Comparison of ENCODE assay signal across 1 cellular context in the genomic region with DNA sequence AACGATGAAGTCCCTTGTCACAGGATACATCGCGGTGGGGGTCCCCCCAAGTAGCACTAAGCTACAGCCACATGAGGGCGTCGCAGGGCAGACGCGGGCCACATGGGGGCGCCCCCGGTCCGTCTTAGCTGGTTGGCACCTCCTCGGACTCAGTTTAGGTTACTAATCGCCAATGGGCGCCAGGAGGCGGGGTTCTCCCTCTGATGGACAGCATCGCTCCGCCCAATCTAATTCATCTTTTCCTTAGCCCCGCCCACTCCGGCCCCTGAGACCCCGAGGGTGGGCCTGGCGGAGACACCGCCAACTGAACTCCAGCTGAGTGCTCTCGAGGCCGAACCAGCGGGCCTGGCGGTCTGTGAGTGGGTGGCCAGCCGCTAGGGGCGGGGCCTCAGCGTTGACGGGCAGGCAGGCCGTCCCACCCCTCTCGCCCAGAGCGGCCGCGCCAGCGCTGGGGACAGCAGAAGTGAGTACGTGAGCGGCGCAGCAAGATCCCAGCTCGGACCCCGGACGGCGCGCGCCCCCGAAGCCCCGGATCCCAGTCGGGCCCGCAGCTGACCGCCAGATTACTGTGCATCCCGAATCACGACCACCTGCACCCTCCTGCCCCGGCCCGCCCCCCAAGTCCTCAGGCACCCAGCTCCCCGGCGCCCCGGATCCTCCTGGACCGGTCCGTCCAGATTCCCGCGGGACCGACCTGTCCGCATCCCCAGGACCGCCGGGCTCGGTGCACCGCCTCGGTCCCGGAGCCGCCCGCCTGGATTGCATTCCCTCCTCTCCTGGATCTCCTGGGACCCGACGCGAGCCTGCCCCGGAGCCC.
A peak's percentile ranks its signal among the peaks of the same experiment; 100 is the strongest.
TF ChIP-seq lines count a peak whose summit lies in the region.

A gene (plus strand): TSS at position 457 of the 817 bp plus-strand sequence. CDS start 451 bp downstream, outside the sequence.

TF ChIP-seq in SK-N-SH, 30 proteins besides CTCF, POLR2A, EP300 and RAD21 (continued from another document):
- TF ChIP-seq, protein P1, sequence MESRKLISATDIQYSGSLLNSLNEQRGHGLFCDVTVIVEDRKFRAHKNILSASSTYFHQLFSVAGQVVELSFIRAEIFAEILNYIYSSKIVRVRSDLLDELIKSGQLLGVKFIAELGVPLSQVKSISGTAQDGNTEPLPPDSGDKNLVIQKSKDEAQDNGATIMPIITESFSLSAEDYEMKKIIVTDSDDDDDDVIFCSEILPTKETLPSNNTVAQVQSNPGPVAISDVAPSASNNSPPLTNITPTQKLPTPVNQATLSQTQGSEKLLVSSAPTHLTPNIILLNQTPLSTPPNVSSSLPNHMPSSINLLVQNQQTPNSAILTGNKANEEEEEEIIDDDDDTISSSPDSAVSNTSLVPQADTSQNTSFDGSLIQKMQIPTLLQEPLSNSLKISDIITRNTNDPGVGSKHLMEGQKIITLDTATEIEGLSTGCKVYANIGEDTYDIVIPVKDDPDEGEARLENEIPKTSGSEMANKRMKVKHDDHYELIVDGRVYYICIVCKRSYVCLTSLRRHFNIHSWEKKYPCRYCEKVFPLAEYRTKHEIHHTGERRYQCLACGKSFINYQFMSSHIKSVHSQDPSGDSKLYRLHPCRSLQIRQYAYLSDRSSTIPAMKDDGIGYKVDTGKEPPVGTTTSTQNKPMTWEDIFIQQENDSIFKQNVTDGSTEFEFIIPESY (IDR thresholded peaks at IDR 0.05; ENCODE audit: borderline replicate concordance, low read depth) = no peak
- TF ChIP-seq RCOR1 (IDR thresholded peaks at IDR 0.05; ENCODE audit: low read length) = 0 out of 2 replicates have a peak, but pooled peaks have one; percentile 15
- TF ChIP-seq FOSL2 (IDR thresholded peaks at IDR 0.05; ENCODE audit: borderline replicate concordance, low read depth) = no peak
- TF ChIP-seq, protein P2, sequence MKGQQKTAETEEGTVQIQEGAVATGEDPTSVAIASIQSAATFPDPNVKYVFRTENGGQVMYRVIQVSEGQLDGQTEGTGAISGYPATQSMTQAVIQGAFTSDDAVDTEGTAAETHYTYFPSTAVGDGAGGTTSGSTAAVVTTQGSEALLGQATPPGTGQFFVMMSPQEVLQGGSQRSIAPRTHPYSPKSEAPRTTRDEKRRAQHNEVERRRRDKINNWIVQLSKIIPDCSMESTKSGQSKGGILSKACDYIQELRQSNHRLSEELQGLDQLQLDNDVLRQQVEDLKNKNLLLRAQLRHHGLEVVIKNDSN (IDR thresholded peaks at IDR 0.05; ENCODE audit: borderline replicate concordance, low read depth) = no peak
- TF ChIP-seq CHD2 (IDR thresholded peaks at IDR 0.05; ENCODE audit: low read length, partially characterized antibody) = peak; percentile 49
- TF ChIP-seq RFX5 (IDR thresholded peaks at IDR 0.05; ENCODE audit: low read length) = no peak
- TF ChIP-seq JUND (IDR thresholded peaks at IDR 0.05) = no peak
- TF ChIP-seq TAF1 (IDR thresholded peaks at IDR 0.05; ENCODE audit: borderline replicate concordance, low read depth, low read length) = peak; percentile 84
- TF ChIP-seq MXI1 (IDR thresholded peaks at IDR 0.05; ENCODE audit: low read depth, low read length) = no peak
- TF ChIP-seq GATA2 (CRISPR knock-in tag; IDR thresholded peaks at IDR 0.05) = 0 out of 2 replicates have a peak, but pooled peaks have one; percentile 9
- TF ChIP-seq, protein P3, sequence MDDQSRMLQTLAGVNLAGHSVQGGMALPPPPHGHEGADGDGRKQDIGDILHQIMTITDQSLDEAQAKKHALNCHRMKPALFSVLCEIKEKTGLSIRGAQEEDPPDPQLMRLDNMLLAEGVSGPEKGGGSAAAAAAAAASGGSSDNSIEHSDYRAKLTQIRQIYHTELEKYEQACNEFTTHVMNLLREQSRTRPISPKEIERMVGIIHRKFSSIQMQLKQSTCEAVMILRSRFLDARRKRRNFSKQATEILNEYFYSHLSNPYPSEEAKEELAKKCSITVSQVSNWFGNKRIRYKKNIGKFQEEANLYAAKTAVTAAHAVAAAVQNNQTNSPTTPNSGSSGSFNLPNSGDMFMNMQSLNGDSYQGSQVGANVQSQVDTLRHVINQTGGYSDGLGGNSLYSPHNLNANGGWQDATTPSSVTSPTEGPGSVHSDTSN (IDR thresholded peaks at IDR 0.05) = peak; percentile 99
- TF ChIP-seq FOXJ3 (CRISPR knock-in tag; IDR thresholded peaks at IDR 0.05) = no peak
- no peak for TF ChIP-seq EZH2phosphoT487 (IDR thresholded peaks at IDR 0.05; ENCODE audit: borderline replicate concordance, low read depth)
- TF ChIP-seq GABPA (IDR thresholded peaks at IDR 0.05; ENCODE audit: low read depth) = no peak
- TF ChIP-seq YY1 (IDR thresholded peaks at IDR 0.05; ENCODE audit: low read depth) = no peak; the same call in 1 of the 2 replicates
- TF ChIP-seq, protein P4, sequence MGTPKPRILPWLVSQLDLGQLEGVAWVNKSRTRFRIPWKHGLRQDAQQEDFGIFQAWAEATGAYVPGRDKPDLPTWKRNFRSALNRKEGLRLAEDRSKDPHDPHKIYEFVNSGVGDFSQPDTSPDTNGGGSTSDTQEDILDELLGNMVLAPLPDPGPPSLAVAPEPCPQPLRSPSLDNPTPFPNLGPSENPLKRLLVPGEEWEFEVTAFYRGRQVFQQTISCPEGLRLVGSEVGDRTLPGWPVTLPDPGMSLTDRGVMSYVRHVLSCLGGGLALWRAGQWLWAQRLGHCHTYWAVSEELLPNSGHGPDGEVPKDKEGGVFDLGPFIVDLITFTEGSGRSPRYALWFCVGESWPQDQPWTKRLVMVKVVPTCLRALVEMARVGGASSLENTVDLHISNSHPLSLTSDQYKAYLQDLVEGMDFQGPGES (IDR thresholded peaks at IDR 0.05; ENCODE audit: low read depth, low read length) = peak; percentile 24; the same call in 1 of the 2 replicates
- no peak for TF ChIP-seq RXRA (IDR thresholded peaks at IDR 0.05; ENCODE audit: borderline replicate concordance, low read depth)
- no peak for TF ChIP-seq SIN3A (IDR thresholded peaks at IDR 0.05; ENCODE audit: borderline replicate concordance, low read depth, low read length)
- no peak for TF ChIP-seq TCF12 (IDR thresholded peaks at IDR 0.05)
- TF ChIP-seq, protein P5, sequence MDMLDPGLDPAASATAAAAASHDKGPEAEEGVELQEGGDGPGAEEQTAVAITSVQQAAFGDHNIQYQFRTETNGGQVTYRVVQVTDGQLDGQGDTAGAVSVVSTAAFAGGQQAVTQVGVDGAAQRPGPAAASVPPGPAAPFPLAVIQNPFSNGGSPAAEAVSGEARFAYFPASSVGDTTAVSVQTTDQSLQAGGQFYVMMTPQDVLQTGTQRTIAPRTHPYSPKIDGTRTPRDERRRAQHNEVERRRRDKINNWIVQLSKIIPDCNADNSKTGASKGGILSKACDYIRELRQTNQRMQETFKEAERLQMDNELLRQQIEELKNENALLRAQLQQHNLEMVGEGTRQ (IDR thresholded peaks at IDR 0.05; ENCODE audit: borderline replicate concordance, low read depth, low read length) = no peak
- peak; percentile 86 for TF ChIP-seq POLR2AphosphoS5 (IDR thresholded peaks at IDR 0.05; ENCODE audit: low read depth, low read length)
- 0 out of 2 replicates have a peak, but pooled peaks have one; percentile 4 for TF ChIP-seq NFIC (IDR thresholded peaks at IDR 0.05; ENCODE audit: borderline replicate concordance)
- TF ChIP-seq ELF1 (IDR thresholded peaks at IDR 0.05) = no peak
- TF ChIP-seq MEF2A (IDR thresholded peaks at IDR 0.05; ENCODE audit: borderline replicate concordance, low read depth) = no peak
